In the genomic region with DNA sequence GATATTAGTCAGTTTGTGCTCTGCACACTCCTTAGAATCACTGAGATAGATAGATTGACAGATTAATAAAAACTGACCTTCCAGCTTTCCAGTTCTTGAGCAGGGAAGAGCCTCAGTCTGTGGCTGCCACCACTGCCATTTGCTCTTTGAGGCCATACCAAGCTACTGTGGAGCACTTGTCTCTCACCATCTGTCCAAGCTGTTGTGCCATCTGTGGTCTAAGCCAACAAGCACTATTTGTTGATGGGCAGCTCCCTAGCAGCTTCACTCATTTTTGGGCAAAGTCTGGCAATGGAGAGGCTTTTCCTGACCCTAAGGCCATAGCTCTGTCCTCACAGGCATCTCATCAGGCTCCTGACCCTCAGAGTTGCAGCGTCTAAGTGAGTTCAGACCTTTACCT, we compare ENCODE assay signal across 26 cellular contexts. TPM values are rescaled to one million over a fixed set of nuclear protein-coding genes. Genes with fewer than 3 reads are reported as not detected.
DNase-seq lines count a peak whose midpoint lies in the region; TF ChIP-seq lines count a peak whose summit lies in the region.
"Had no signal": no experiment of that assay in that cellular context is flagged by ENCODE, and none has a peak within 500 bp of the region (broad histone marks: within the 10 kb centered on the region; RNA-seq: fewer than 3 reads in every experiment).

No MANE protein-coding gene starts in this region.

- H3K4me1 Mint-ChIP-seq in nephron progenitor cell = no peaks in the 10 kb centered on the region
- no peaks in the 10 kb centered on the region for H3K4me1 Mint-ChIP-seq in activated CD4-positive, alpha-beta memory T cell treated with anti-CD3 and anti-CD28 coated beads for 36 hours (ENCODE audit: low read depth)
- H3K4me1 Mint-ChIP-seq: CD14-positive monocyte, IgD-negative memory B cell had no signal

- H3K36me3 Mint-ChIP-seq in nephron progenitor cell (ENCODE audit: low read depth) = no peaks in the 10 kb centered on the region
- no peaks in the 10 kb centered on the region for H3K36me3 Mint-ChIP-seq in activated CD4-positive, alpha-beta memory T cell treated with anti-CD3 and anti-CD28 coated beads for 36 hours
- H3K36me3 Mint-ChIP-seq: CD14-positive monocyte, IgD-negative memory B cell had no signal

- POLR2A ChIA-PET in activated CD4-positive, alpha-beta memory T cell treated with anti-CD3 and anti-CD28 coated beads for 36 hours (lab: Charles Lee) = no interaction called here

- TF ChIP-seq CTCF in nephron progenitor cell (IDR thresholded peaks at IDR 0.05) = no peak

- H3K27ac Mint-ChIP-seq in nephron progenitor cell = no peak overlapping the region
- no peak overlapping the region for H3K27ac Mint-ChIP-seq in activated CD4-positive, alpha-beta memory T cell treated with anti-CD3 and anti-CD28 coated beads for 36 hours
- H3K27ac Mint-ChIP-seq: CD14-positive monocyte, IgD-negative memory B cell had no signal

- intact Hi-C loops in activated CD4-positive, alpha-beta memory T cell treated with anti-CD3 and anti-CD28 coated beads for 36 hours (cut with micrococcal nuclease) = no loop called here

- no peaks in the 10 kb centered on the region for H3K27me3 Mint-ChIP-seq in nephron progenitor cell (ENCODE audit: low read depth, poor library complexity)
- no peaks in the 10 kb centered on the region for H3K27me3 Mint-ChIP-seq in activated CD4-positive, alpha-beta memory T cell treated with anti-CD3 and anti-CD28 coated beads for 36 hours
- H3K27me3 Mint-ChIP-seq: IgD-negative memory B cell had no signal

- no peak overlapping the region for H3K4me3 Mint-ChIP-seq in nephron progenitor cell
- H3K4me3 Mint-ChIP-seq in activated CD4-positive, alpha-beta memory T cell treated with anti-CD3 and anti-CD28 coated beads for 36 hours = no peak overlapping the region
- H3K4me3 Mint-ChIP-seq: CD14-positive monocyte, IgD-negative memory B cell had no signal

- no peaks in the 10 kb centered on the region for H3K9me3 Mint-ChIP-seq in nephron progenitor cell
- H3K9me3 Mint-ChIP-seq in activated CD4-positive, alpha-beta memory T cell treated with anti-CD3 and anti-CD28 coated beads for 36 hours = peaks cover 12% of the 10 kb centered on the region

- DNase-seq in NCI-H82 (lab: John Stamatoyannopoulos, UW) = peak; percentile 81
- no peak for DNase-seq in NCI-H82 treated with DMSO at 0.1 percent for 48 hours (lab: John Stamatoyannopoulos, UW; ENCODE audit: unreplicated experiment)
- DNase-seq in NCI-H446 treated with DMSO at 0.1 percent for 48 hours (lab: John Stamatoyannopoulos, UW) = peak; percentile 89
- DNase-seq in cerebellar nuclear complex (lab: John Stamatoyannopoulos, UW) = peak; percentile 31 to 79
- no peak for DNase-seq in nephron progenitor cell
- no peak for DNase-seq in anterior cingulate cortex (lab: John Stamatoyannopoulos, UW)
- DNase-seq in activated CD4-positive, alpha-beta memory T cell treated with anti-CD3 and anti-CD28 coated beads for 36 hours = no peak
- DNase-seq in NCI-H1417 treated with DMSO at 0.1 percent for 48 hours (lab: John Stamatoyannopoulos, UW) = no peak
- DNase-seq: 8988T, ACHN, BE2C, Calu3, DMS79, EL, GF-D8, GOT3, MM.1S, NCI-H1417, NCI-H187 treated with DMSO at 0.1 percent for 48 hours, NCI-H510A, Peyer's patch, SHP77 treated with DMSO at 0.1 percent for 48 hours, T-helper 1 cell had no signal

- CTCF ChIA-PET in activated CD4-positive, alpha-beta memory T cell treated with anti-CD3 and anti-CD28 coated beads for 36 hours (lab: Charles Lee) = no interaction called here

RNA-seq across cellular contexts. Expression of a gene that starts 30.4 kb away (rescaled TPM):
- not detected for total RNA-seq in activated CD4-positive, alpha-beta memory T cell treated with anti-CD3 and anti-CD28 coated beads for 36 hours
- total RNA-seq: Calu3, OCI-LY7, Peyer's patch had no signal

Comparison
In these comparisons a context has a peak if more than half of its experiments do, and no peak if none do; other contexts are left out.
1. DNase-seq: peak in NCI-H82 (single experiment), NCI-H446 treated with DMSO at 0.1 percent for 48 hours (single experiment) and cerebellar nuclear complex (2 of 2); none in NCI-H82 treated with DMSO at 0.1 percent for 48 hours (single experiment), nephron progenitor cell (single experiment), anterior cingulate cortex (0 of 58), activated CD4-positive, alpha-beta memory T cell treated with anti-CD3 and anti-CD28 coated beads for 36 hours (single experiment) and NCI-H1417 treated with DMSO at 0.1 percent for 48 hours (single experiment).